ENCODE assay signal across 25 cellular contexts in the genomic region with DNA sequence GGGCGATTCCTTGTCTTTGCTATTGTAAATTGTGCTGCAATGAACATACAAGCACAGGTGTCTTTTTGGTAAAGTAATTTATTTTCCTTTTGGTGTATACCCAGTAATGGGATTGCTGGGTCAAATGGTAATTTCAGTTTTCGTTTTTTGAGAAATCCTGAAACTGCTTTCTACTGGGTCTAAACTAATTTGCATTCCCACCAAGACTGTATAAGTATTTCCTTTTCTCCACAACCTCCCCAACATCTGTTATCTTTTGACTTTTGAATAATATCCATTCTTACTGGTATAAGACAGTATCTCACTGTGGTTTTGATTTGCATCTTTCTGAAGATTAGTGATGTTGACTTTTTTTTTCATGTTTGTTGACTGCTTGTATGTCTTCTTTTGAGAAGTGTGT.
DNase-seq lines count a peak whose midpoint lies in the region; ATAC-seq lines count a peak whose summit lies in the region.
"Had no signal": no experiment of that assay in that cellular context is flagged by ENCODE, and none has a peak within 500 bp of the region (broad histone marks: within the 10 kb centered on the region; RNA-seq: fewer than 3 reads in every experiment).

No MANE protein-coding gene starts in this region.

- DNase-seq in SK-N-DZ (ENCODE audit: low spot score): no peak
- DNase-seq in hepatic stellate cell (ENCODE audit: low spot score): no peak
- DNase-seq: activated CD4-positive, CD25-positive, alpha-beta regulatory T cell; activated CD8-positive, alpha-beta T cell treated with anti-CD3 and anti-CD28 coated beads, Interleukin-2, amount 10 ng/mL, durations not matched to agents 7 days and 5 days; activated naive CD4-positive, alpha-beta T cell; activated T-cell treated with anti-CD3 and anti-CD28 coated beads, Interleukin-2, amount 50 U/mL, for 24 hours; adrenal gland; BE2C; cortex of kidney; GF-D8; KBM-7; kidney glomerular epithelial cell; NCI-H1694 treated with DMSO at 0.1 percent for 48 hours; OCI-M1; posterior cingulate gyrus; stimulated activated CD4-positive, alpha-beta T cell treated with anti-CD3 and anti-CD28 coated beads, Interleukin-15, amount 100 ng/mL, for 24 hours; upper lobe of left lung had no signal

- peak; percentile 99 for ATAC-seq in GM18867 (IDR thresholded peaks at IDR 0.05; ENCODE audit: unreplicated experiment)
- peak; percentile 95 for ATAC-seq in GM19467 (IDR thresholded peaks at IDR 0.05; ENCODE audit: unreplicated experiment)
- peak; percentile 74 for ATAC-seq in HG02852 (IDR thresholded peaks at IDR 0.05; ENCODE audit: unreplicated experiment)
- peak; percentile 92 for ATAC-seq in HG03432 (IDR thresholded peaks at IDR 0.05; ENCODE audit: unreplicated experiment)
- ATAC-seq in GM21786 (IDR thresholded peaks at IDR 0.05; ENCODE audit: unreplicated experiment): no peak
- no peak for ATAC-seq in HG03439 (IDR thresholded peaks at IDR 0.05; ENCODE audit: unreplicated experiment)
- ATAC-seq: activated CD8-positive, alpha-beta T cell treated with anti-CD3 and anti-CD28 coated beads, Interleukin-2, amount 10 ng/mL, durations not matched to agents 7 days and 5 days; Right ventricle myocardium inferior; sciatic nerve had no signal

Comparison
In these comparisons a context has a peak if more than half of its experiments do, and no peak if none do; other contexts are left out.
1. ATAC-seq: peak in GM18867 (single experiment), GM19467 (single experiment), HG02852 (single experiment) and HG03432 (single experiment); none in GM21786 (single experiment) and HG03439 (single experiment).